Comparison of ENCODE assay signal across 1 cellular context in genomic region chr16:4301177-4301576, GRCh38.
TF ChIP-seq lines count a peak whose summit lies in the region.

No MANE protein-coding gene starts in this region.

TF ChIP-seq in H1, 55 proteins besides CTCF, POLR2A, EP300 and RAD21:
- TF ChIP-seq PHF8 (conservative IDR thresholded peaks at IDR 0.05; ENCODE audit: low read depth, low read length) = no peak
- no peak for TF ChIP-seq SIX5 (IDR thresholded peaks at IDR 0.05; ENCODE audit: low read depth, low read length)
- TF ChIP-seq JUN (IDR thresholded peaks at IDR 0.05; ENCODE audit: low read depth, low read length) = no peak
- TF ChIP-seq TCF12 (IDR thresholded peaks at IDR 0.05; ENCODE audit: low read depth, low read length) = no peak
- no peak for TF ChIP-seq CTBP2 (IDR thresholded peaks at IDR 0.05; ENCODE audit: borderline replicate concordance, insufficient read depth, insufficient read length, low read length)
- no peak for TF ChIP-seq GABPA (IDR thresholded peaks at IDR 0.05; ENCODE audit: borderline replicate concordance, insufficient read depth, low read length)
- TF ChIP-seq MAFK (IDR thresholded peaks at IDR 0.05; ENCODE audit: low read depth, low read length) = no peak
- TF ChIP-seq CBX8 (IDR thresholded peaks at IDR 0.05; ENCODE audit: borderline replicate concordance, low read depth, low read length) = no peak
- no peak for TF ChIP-seq SP2 (IDR thresholded peaks at IDR 0.05; ENCODE audit: low read length)
- no peak for TF ChIP-seq HDAC6 (IDR thresholded peaks at IDR 0.05; ENCODE audit: low read depth, low read length)
- no peak for TF ChIP-seq SIRT6 (IDR thresholded peaks at IDR 0.05; ENCODE audit: low read length)
- no peak for TF ChIP-seq SUZ12 (IDR thresholded peaks at IDR 0.05; ENCODE audit: low read length)
- no peak for TF ChIP-seq KDM1A (IDR thresholded peaks at IDR 0.05; ENCODE audit: borderline replicate concordance, low read length)
TF ChIP-seq in H1: peak in this region for 0.
